Comparison of ENCODE assay signal across 1 cellular context in genomic region chr1:221962385-221962784, GRCh38.
TF ChIP-seq lines count a peak whose summit lies in the region.

No MANE protein-coding gene starts in this region.

TF ChIP-seq in HCT116, 20 proteins besides CTCF, POLR2A, EP300 and RAD21 (continued from another document):
- no peak for TF ChIP-seq MAX (IDR thresholded peaks at IDR 0.05)
- TF ChIP-seq SRF (IDR thresholded peaks at IDR 0.05; ENCODE audit: low read depth): no peak
- no peak for TF ChIP-seq TCF7L2 (IDR thresholded peaks at IDR 0.05; ENCODE audit: borderline replicate concordance, extremely low read depth, insufficient read depth, insufficient read length)
TF ChIP-seq in HCT116: peak in this region for 0.
